In the genomic region with DNA sequence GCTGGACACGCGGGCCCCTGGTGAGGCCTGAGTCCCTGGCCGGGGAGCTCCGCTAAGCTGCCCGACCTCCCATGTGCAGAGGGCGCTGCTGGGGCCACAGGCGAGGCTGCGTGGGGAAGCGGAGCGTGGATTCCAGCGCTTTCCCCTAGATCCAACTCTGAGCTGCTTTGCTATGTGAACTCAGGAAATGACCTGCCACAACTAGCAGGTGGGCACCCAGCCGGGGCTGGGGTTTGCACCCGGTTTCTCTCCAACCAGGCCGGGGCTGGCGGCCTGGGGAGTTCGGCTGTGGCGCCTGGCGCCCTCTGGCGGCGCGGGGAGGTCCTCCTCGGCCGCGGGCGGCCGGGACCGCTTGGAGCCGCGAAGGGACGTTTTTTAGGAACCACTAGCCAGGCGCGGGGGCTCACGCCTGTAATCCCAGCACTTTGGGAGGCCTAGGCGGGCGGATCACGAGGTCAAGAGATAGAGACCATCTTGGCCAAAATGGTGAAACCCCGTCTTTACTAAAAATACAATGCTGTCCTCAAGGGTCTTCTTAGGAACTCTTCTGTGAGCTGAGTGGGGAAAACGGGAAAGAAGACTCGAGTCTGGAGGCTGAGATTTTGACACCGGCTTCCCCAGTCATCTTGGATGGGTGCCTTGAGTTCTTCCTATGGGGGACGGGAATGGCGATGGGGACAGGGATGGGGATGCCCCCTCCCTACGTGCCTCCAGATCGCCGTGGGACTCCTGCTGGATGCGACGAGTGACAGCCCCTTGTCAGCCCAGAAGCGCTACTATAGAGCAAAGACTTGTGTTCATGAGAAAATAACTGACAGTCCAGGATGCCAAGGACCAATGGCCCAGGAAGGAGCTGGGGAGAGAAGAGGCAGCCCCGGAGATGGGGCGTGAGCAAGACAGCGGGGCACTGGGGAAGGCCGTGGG, we compare ENCODE assay signal across 9 cellular contexts. TPM values are rescaled to one million over a fixed set of nuclear protein-coding genes. Genes with fewer than 3 reads are reported as not detected.
DNase-seq lines count a peak whose midpoint lies in the region; ATAC-seq and TF ChIP-seq lines count a peak whose summit lies in the region.
"Had no signal": no experiment of that assay in that cellular context is flagged by ENCODE, and none has a peak within 500 bp of the region (broad histone marks: within the 10 kb centered on the region; RNA-seq: fewer than 3 reads in every experiment).

No MANE protein-coding gene starts in this region.

- H3K4me3 Mint-ChIP-seq in naive thymus-derived CD8-positive, alpha-beta T cell: peak overlapping the region in 5 of 10 donors; percentile 14 to 62 (median 25)

- TF ChIP-seq CTCF in epithelial cell of proximal tubule (conservative IDR thresholded peaks at IDR 0.05; ENCODE audit: low read depth, low read length): peak; percentile 87

- peaks cover 25 to 56% (median 39%) of the 10 kb centered on the region in 4 donors for H3K4me1 Mint-ChIP-seq in naive thymus-derived CD8-positive, alpha-beta T cell

- peak overlapping the region; percentile 35 for H3K4me3 ChIP-seq in epithelial cell of proximal tubule (ENCODE audit: low read depth, low read length)

- POLR2A ChIA-PET in naive thymus-derived CD8-positive, alpha-beta T cell (lab: Charles Lee): interaction anchor here (0.6 to 11.5 kb wide), 13 partner anchors 11 to 134 kb away, joined by 3 to 180 read pairs (median 5); a partner anchor contains a TSS

- ATAC-seq in GM18511 (IDR thresholded peaks at IDR 0.05; ENCODE audit: unreplicated experiment) (peak; percentile 85), HG03439 (IDR thresholded peaks at IDR 0.05; ENCODE audit: unreplicated experiment) (peak; percentile 46)
- ATAC-seq in naive thymus-derived CD8-positive, alpha-beta T cell: peak; percentile 94 to 96

- H3K27ac Mint-ChIP-seq in naive thymus-derived CD8-positive, alpha-beta T cell: peak overlapping the region in 9 of 10 donors; percentile 19 to 84 (median 73)

- H3K9me3 Mint-ChIP-seq in naive thymus-derived CD8-positive, alpha-beta T cell: no peaks in the 10 kb centered on the region

- peaks cover 0 to 8% (median 3%) of the 10 kb centered on the region in 3 donors for H3K36me3 Mint-ChIP-seq in naive thymus-derived CD8-positive, alpha-beta T cell

- H3K27me3 Mint-ChIP-seq in naive thymus-derived CD8-positive, alpha-beta T cell: no peaks in the 10 kb centered on the region

- DNase-seq in activated CD8-positive, alpha-beta memory T cell treated with anti-CD3 and anti-CD28 coated beads for 1 hour (ENCODE audit: extremely low read depth in 1 of 2, low read depth in 1 of 2): peak; percentile 38 to 65
- no peak for DNase-seq in epithelial cell of proximal tubule (ENCODE audit: low read depth)
- DNase-seq in naive thymus-derived CD8-positive, alpha-beta T cell: peak; percentile 51 to 85 (median 76)
- peak; percentile 50 for DNase-seq in stimulated activated naive CD4-positive, alpha-beta T cell treated with Interleukin-2 at 50 U/mL for 16 hours (lab: John Stamatoyannopoulos, UW)
- DNase-seq in SHP77 treated with DMSO at 0.1 percent for 48 hours (lab: John Stamatoyannopoulos, UW): no peak
- DNase-seq in NCI-H2107 treated with DMSO at 0.1 percent for 48 hours (lab: John Stamatoyannopoulos, UW; ENCODE audit: unreplicated experiment): no peak

RNA-seq across cellular contexts. Expression of a gene that starts 12.6 kb away (rescaled TPM):
- total RNA-seq in epithelial cell of proximal tubule: 37.8 and 62.3 TPM in 2 replicates
- total RNA-seq in naive thymus-derived CD8-positive, alpha-beta T cell: 100 to 1,000 TPM; 132 to 153 TPM
- 100 to 1,000 TPM in 2 of 3 donors, 10 to 100 TPM in 1; 75.0 to 152 (median 121) TPM for polyA plus RNA-seq in naive thymus-derived CD8-positive, alpha-beta T cell

RNA-seq across cellular contexts. Expression of a gene that starts 22.5 kb away (rescaled TPM):
- total RNA-seq in epithelial cell of proximal tubule: not detected in 2 replicates
- not detected for total RNA-seq in naive thymus-derived CD8-positive, alpha-beta T cell
- polyA plus RNA-seq in naive thymus-derived CD8-positive, alpha-beta T cell: under 1 TPM in 1 of 3 donors, not detected in 2; 0.22 TPM
- total RNA-seq: activated CD8-positive, alpha-beta memory T cell treated with anti-CD3 and anti-CD28 coated beads for 36 hours had no signal

RNA-seq across cellular contexts. Expression of a gene that starts 29.3 kb away (rescaled TPM):
- total RNA-seq in epithelial cell of proximal tubule: 13.2 and 19.5 TPM in 2 replicates
- total RNA-seq in naive thymus-derived CD8-positive, alpha-beta T cell: 100 to 1,000 TPM; 427 to 436 TPM
- polyA plus RNA-seq in naive thymus-derived CD8-positive, alpha-beta T cell: 10 to 100 TPM; 34.4 to 53.5 (median 45.1) TPM

RNA-seq across cellular contexts. Expression of a gene that starts 29.6 kb away (rescaled TPM):
- 0.36 TPM in 1 of 2 replicates, not detected in the other for total RNA-seq in epithelial cell of proximal tubule
- not detected for total RNA-seq in naive thymus-derived CD8-positive, alpha-beta T cell
- under 1 TPM; 0.19 to 0.75 (median 0.64) TPM for polyA plus RNA-seq in naive thymus-derived CD8-positive, alpha-beta T cell
- total RNA-seq: activated CD8-positive, alpha-beta memory T cell treated with anti-CD3 and anti-CD28 coated beads for 36 hours had no signal

Comparison
In these comparisons a context has a peak if more than half of its experiments do, and no peak if none do; other contexts are left out.
1. DNase-seq: peak in activated CD8-positive, alpha-beta memory T cell treated with anti-CD3 and anti-CD28 coated beads for 1 hour (2 of 2), naive thymus-derived CD8-positive, alpha-beta T cell (10 of 10) and stimulated activated naive CD4-positive, alpha-beta T cell treated with Interleukin-2 at 50 U/mL for 16 hours (single experiment); none in epithelial cell of proximal tubule (single experiment), SHP77 treated with DMSO at 0.1 percent for 48 hours (single experiment) and NCI-H2107 treated with DMSO at 0.1 percent for 48 hours (single experiment).
2. RNA of a gene that starts 29.3 kb away (total RNA-seq): 427 to 436 TPM in naive thymus-derived CD8-positive, alpha-beta T cell; 13.2 to 19.5 TPM in epithelial cell of proximal tubule; every median in the first group is over 10 times any median in the second.
3. Peak in every context shown above with its lines, with median percentiles within 50 percentile points of each other: ATAC-seq.